8 cellular contexts compared by ENCODE assay signal in the genomic region with DNA sequence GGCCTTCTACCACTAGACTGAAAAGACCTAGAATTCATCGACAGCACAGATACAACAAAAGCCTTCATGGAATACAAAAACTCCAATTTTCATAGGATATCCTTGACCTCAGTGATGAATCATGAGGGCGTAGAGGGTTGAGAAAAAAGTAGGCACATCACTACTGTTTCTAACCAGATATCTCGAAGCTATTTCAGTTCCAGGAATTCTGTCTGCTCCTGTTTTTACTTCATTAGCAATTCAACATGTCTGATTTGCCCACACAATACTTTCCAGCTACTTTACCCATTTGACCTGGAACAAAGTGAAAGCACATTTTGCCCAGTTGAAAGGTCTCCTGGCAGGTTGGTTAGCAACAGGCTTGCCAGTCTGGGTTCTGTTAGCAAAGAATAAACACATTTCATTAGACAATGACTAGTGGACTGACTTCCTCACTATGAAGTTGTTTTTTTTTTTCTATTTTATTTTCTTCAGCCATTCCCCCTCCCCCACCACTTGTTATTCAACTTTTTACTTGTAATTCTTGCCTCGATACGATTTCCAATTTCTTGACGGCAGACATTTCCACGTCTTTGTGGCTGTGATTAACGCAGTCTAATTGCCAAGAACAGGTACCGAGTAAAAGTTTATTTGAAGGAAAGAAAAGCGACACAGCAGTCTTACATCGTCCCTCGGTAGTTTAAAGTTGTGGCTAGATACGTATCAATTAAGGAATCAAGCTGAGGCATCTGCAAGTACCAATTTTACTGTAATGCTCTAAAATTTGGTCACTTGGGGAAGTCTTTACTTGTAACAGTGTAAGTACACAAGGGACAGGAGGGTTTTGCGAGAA. TPM values are rescaled to one million over a fixed set of nuclear protein-coding genes. Genes with fewer than 3 reads are reported as not detected.
DNase-seq lines count a peak whose midpoint lies in the region; ATAC-seq and TF ChIP-seq lines count a peak whose summit lies in the region.

No MANE protein-coding gene starts in this region.

- H3K27me3 ChIP-seq in BJ (ENCODE audit: control insufficient read depth, insufficient read depth, low read length), result peaks cover 4% of the 10 kb centered on the region
- H3K27me3 ChIP-seq in HCT116 (ENCODE audit: insufficient read depth, low read length), result peaks cover 76% of the 10 kb centered on the region

- H2AFZ ChIP-seq in HCT116 (ENCODE audit: low read depth, low read length, poor library complexity, severe bottlenecking), result peak overlapping the region; percentile 94

- BruUV-seq in HCT116 (replicated peaks; lab: Mats Ljungman, UMichigan), result no TSS peak

- H3K4me1 ChIP-seq in HCT116 (ENCODE audit: control insufficient read depth in 1 of 2, insufficient read depth in 2 of 2, low read length in 2 of 2), result peaks cover 8 to 14% of the 10 kb centered on the region in 2 experiments; a peak in 3 of 4 replicates

- H3K9me3 ChIP-seq in HCT116 (ENCODE audit: control insufficient read depth in 1 of 2, insufficient read depth in 1 of 2, low read depth in 1 of 2, low read length in 2 of 2), result no peaks in the 10 kb centered on the region

- TF ChIP-seq POLR2A in HCT116 (IDR thresholded peaks at IDR 0.05; ENCODE audit: borderline replicate concordance, extremely low read depth, insufficient read depth, insufficient read length), result no peak

- no peak for TF ChIP-seq RAD21 in HCT116 (IDR thresholded peaks at IDR 0.05; ENCODE audit: low read depth)

- H4K20me1 ChIP-seq in HCT116 (ENCODE audit: insufficient read depth), result no peaks in the 10 kb centered on the region; the same call in 1 of the 2 replicates

- H3K36me3 ChIP-seq in BJ (ENCODE audit: control insufficient read depth, insufficient read depth, low read length), result no peaks in the 10 kb centered on the region
- no peaks in the 10 kb centered on the region for H3K36me3 ChIP-seq in HCT116 (ENCODE audit: control insufficient read depth in 1 of 2, insufficient read depth in 2 of 2, low read length in 2 of 2)

- intact Hi-C loops in HCT116 (cut with micrococcal nuclease), result loop anchor here (5.0 to 10.0 kb wide), 2 partner anchors 165 to 702 kb away; no protein-coding TSS in a partner anchor

- H3K4me3 ChIP-seq in BJ (ENCODE audit: low read depth, low read length) (peak overlapping the region; percentile 68), HCT116 (replicated peaks in 1 of 2; ENCODE audit: low read depth in 1 of 2, low read length in 2 of 2) (peak overlapping the region; percentile 60 to 70), fibroblast of the aortic adventitia (ENCODE audit: low read depth, low read length) (peak overlapping the region; percentile 84)

- H3K4me2 ChIP-seq in HCT116 (ENCODE audit: low read length), result peak overlapping the region; percentile 99

- H3K79me2 ChIP-seq in HCT116 (ENCODE audit: insufficient read depth, low read length), result no peaks in the 10 kb centered on the region

- H3K27ac ChIP-seq in HCT116 (ENCODE audit: low read depth, low read length), result no peak overlapping the region
- H3K27ac ChIP-seq in VCaP, result peak overlapping the region; percentile 93

- no peaks in the 10 kb centered on the region for H3K9me2 ChIP-seq in HCT116 (ENCODE audit: insufficient read depth)

- POLR2A ChIA-PET in BJ (lab: Charles Lee) (no interaction called here), HCT116 (lab: Charles Lee) (interaction anchor here (0.8 kb wide), 1 partner anchor 287 kb away, joined by 3 read pairs; no protein-coding TSS in a partner anchor)

- H3K9ac ChIP-seq in HCT116 (ENCODE audit: low read length), result peak overlapping the region; percentile 35; the same call in 1 of the 2 replicates

- CTCF ChIA-PET in BJ (lab: Yijun Ruan, JAX), result interaction anchor here (0.6 to 1.3 kb wide), 4 partner anchors 12 to 702 kb away, joined by 3 to 4 read pairs (median 3); no protein-coding TSS in a partner anchor
- CTCF ChIA-PET in HCT116 (lab: Charles Lee), result no interaction called here

- no peak for TF ChIP-seq CTCF in BJ (IDR thresholded peaks at IDR 0.05; ENCODE audit: insufficient read depth, low read depth, low read length)
- no peak for TF ChIP-seq CTCF in HCT116 (IDR thresholded peaks at IDR 0.05 in 2 of 3, conservative IDR thresholded peaks at IDR 0.05 in 1 of 3; ENCODE audit: borderline replicate concordance in 1 of 3, insufficient read depth in 1 of 3, low read depth in 2 of 3, low read length in 2 of 3)
- TF ChIP-seq CTCF in VCaP (conservative IDR thresholded peaks at IDR 0.05), result no peak
- no peak for TF ChIP-seq CTCF in fibroblast of the aortic adventitia (IDR thresholded peaks at IDR 0.05; ENCODE audit: insufficient read depth, low read length)

- no peak for DNase-seq in BJ (ENCODE audit: low read depth)
- no peak for DNase-seq in HCT116 (ENCODE audit: low read depth, low spot score)
- DNase-seq in fibroblast of the aortic adventitia (ENCODE audit: low read depth), result peak; percentile 32
- DNase-seq in pons (ENCODE audit: low spot score), result peak; percentile 64
- no peak for DNase-seq in NCI-H1105 (lab: John Stamatoyannopoulos, UW)

- ATAC-seq in HCT116, result no peak
- ATAC-seq in HG03045 (IDR thresholded peaks at IDR 0.05; ENCODE audit: unreplicated experiment), result no peak
- ATAC-seq in HG03354 (IDR thresholded peaks at IDR 0.05; ENCODE audit: poor library complexity, severe bottlenecking, unreplicated experiment), result no peak

- RAD21 ChIA-PET in HCT116 (lab: Charles Lee; ENCODE audit: low non-redundant PET in 1 of 2, low total read pairs in 2 of 2, uncharacterized antibody in 2 of 2, unreplicated experiment in 2 of 2), result no interaction called here

TF ChIP-seq in HCT116, 20 proteins besides CTCF, POLR2A, EP300 and RAD21 (continues in another document):
- no peak for TF ChIP-seq SP1 (IDR thresholded peaks at IDR 0.05; ENCODE audit: low read depth)
- no peak for TF ChIP-seq EZH2 (IDR thresholded peaks at IDR 0.05)
- TF ChIP-seq EGR1 (IDR thresholded peaks at IDR 0.05; ENCODE audit: low read depth), result no peak
- TF ChIP-seq EZH2phosphoT487 (IDR thresholded peaks at IDR 0.05; ENCODE audit: borderline replicate concordance), result no peak
- TF ChIP-seq SIN3A (IDR thresholded peaks at IDR 0.05; ENCODE audit: low read depth), result no peak; the same call in 1 of the 2 replicates
- TF ChIP-seq MAX (IDR thresholded peaks at IDR 0.05), result no peak
- TF ChIP-seq, protein P1, sequence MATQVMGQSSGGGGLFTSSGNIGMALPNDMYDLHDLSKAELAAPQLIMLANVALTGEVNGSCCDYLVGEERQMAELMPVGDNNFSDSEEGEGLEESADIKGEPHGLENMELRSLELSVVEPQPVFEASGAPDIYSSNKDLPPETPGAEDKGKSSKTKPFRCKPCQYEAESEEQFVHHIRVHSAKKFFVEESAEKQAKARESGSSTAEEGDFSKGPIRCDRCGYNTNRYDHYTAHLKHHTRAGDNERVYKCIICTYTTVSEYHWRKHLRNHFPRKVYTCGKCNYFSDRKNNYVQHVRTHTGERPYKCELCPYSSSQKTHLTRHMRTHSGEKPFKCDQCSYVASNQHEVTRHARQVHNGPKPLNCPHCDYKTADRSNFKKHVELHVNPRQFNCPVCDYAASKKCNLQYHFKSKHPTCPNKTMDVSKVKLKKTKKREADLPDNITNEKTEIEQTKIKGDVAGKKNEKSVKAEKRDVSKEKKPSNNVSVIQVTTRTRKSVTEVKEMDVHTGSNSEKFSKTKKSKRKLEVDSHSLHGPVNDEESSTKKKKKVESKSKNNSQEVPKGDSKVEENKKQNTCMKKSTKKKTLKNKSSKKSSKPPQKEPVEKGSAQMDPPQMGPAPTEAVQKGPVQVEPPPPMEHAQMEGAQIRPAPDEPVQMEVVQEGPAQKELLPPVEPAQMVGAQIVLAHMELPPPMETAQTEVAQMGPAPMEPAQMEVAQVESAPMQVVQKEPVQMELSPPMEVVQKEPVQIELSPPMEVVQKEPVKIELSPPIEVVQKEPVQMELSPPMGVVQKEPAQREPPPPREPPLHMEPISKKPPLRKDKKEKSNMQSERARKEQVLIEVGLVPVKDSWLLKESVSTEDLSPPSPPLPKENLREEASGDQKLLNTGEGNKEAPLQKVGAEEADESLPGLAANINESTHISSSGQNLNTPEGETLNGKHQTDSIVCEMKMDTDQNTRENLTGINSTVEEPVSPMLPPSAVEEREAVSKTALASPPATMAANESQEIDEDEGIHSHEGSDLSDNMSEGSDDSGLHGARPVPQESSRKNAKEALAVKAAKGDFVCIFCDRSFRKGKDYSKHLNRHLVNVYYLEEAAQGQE (IDR thresholded peaks at IDR 0.05; ENCODE audit: low read depth), result no peak
- no peak for TF ChIP-seq CEBPB (IDR thresholded peaks at IDR 0.05; ENCODE audit: low read depth)
- no peak for TF ChIP-seq ZFX (IDR thresholded peaks at IDR 0.05)
- TF ChIP-seq FOSL1 (IDR thresholded peaks at IDR 0.05; ENCODE audit: low read depth), result no peak
- TF ChIP-seq ZNF274 (IDR thresholded peaks at IDR 0.05; ENCODE audit: low read depth, low read length), result no peak
- TF ChIP-seq CBX3 (IDR thresholded peaks at IDR 0.05; ENCODE audit: low read depth), result no peak
- TF ChIP-seq POLR2AphosphoS5 (IDR thresholded peaks at IDR 0.05; ENCODE audit: low read depth, low read length), result no peak
- no peak for TF ChIP-seq SRF (IDR thresholded peaks at IDR 0.05; ENCODE audit: low read depth)
- TF ChIP-seq ATF3 (IDR thresholded peaks at IDR 0.05), result no peak

RNA-seq across cellular contexts. Expression of gene ZBTB18, which starts 4.0 kb away (rescaled TPM):
- polyA plus RNA-seq in BJ (2011; rRNA removed), result 12.7 and 13.6 TPM in 2 replicates
- polyA minus RNA-seq in BJ (2011; rRNA and poly(A)+ RNA removed), result 14.7 and 16.8 TPM in 2 replicates
- 1.8 TPM for total RNA-seq in HCT116 (2021; ENCODE audit: unreplicated experiment)
- polyA plus RNA-seq in HCT116 (2012), result 1.3 and 1.6 TPM in 2 replicates
- total RNA-seq in fibroblast of the aortic adventitia (ENCODE audit: low replicate concordance), result 2.9 and 11.1 TPM in 2 replicates

Comparison
In these comparisons a context has a peak if more than half of its experiments do, and no peak if none do; other contexts are left out.
1. DNase-seq: peak in fibroblast of the aortic adventitia (single experiment) and pons (single experiment); none in BJ (single experiment), HCT116 (single experiment) and NCI-H1105 (single experiment).
2. Peak in every context shown above with its lines, with median percentiles within 50 percentile points of each other: H3K4me3 ChIP-seq.